8 cellular contexts compared by ENCODE assay signal in the genomic region with DNA sequence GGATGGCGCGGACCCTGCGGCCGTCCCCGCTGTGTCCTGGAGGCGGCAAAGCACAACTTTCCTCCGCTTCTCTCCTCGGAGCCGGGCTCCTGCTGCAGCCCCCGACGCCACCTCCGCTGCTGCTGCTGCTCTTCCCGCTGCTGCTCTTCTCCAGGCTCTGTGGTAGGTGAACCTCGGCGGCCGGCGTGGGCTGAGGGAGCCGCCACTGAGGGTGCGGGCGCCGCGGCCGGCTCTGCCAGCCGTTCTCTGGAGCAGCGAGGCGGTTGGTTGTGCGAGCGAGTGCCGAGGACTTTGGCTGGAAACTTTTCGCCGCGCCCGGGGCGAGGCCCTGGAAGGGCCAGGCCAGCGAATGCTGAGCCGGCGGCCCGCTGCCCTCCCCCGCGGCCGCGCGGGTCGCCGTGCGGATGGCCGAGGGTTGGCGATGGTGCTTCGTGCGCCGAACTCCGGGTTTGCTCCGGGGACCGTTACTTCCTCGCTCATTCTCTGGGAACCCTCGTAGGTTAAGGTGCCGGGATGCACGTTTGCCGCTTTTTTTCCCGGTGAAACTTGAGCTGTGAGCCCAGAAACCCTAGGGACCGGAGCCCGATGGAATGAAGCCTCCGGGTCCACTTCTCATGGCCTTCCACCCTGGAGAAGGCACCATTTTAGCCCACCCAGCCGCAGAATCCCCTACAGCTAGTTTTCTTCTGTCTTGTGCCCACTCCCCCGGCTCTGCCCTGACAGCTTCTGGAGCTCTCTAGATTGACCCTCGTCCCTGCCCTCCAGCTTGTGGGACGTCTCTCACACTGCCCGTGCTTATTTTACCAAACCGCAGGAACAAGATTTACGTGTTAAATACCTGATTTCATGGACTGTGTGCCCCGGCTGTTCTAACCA. TPM values are rescaled to one million over a fixed set of nuclear protein-coding genes. Genes with fewer than 3 reads are reported as not detected.
DNase-seq lines count a peak whose midpoint lies in the region; ATAC-seq and TF ChIP-seq lines count a peak whose summit lies in the region.

No MANE protein-coding gene starts in this region.

- H4K20me1 ChIP-seq in GM23338 (replicated peaks; ENCODE audit: insufficient read depth) (peaks cover 5% of the 10 kb centered on the region), hepatocyte (ENCODE audit: insufficient read depth, poor library complexity, severe bottlenecking) (peaks cover 28% of the 10 kb centered on the region)

- H3K36me3 Mint-ChIP-seq in GM23338 (ENCODE audit: low read depth): peaks cover 6% of the 10 kb centered on the region; the same call in 1 of the 3 replicates
- no peaks in the 10 kb centered on the region for H3K36me3 Mint-ChIP-seq in activated naive CD8-positive, alpha-beta T cell treated with anti-CD3 and anti-CD28 coated beads for 36 hours

- H3K36me3 ChIP-seq in GM23338 (ENCODE audit: insufficient read depth) (no peaks in the 10 kb centered on the region), hepatocyte (replicated peaks; ENCODE audit: insufficient read depth, low read depth) (no peaks in the 10 kb centered on the region)

- H3K4me1 ChIP-seq in GM23338 (ENCODE audit: insufficient read depth) (peaks cover 27% of the 10 kb centered on the region), hepatocyte (ENCODE audit: insufficient read depth) (peaks cover 9% of the 10 kb centered on the region)

- H3K27ac ChIP-seq in GM23338 (ENCODE audit: low read depth): no peak overlapping the region
- peak overlapping the region; percentile 94 for H3K27ac ChIP-seq in hepatocyte

- H3K27ac Mint-ChIP-seq in GM23338: peak overlapping the region; percentile 35; the same call in 1 of the 2 replicates
- H3K27ac Mint-ChIP-seq in activated naive CD8-positive, alpha-beta T cell treated with anti-CD3 and anti-CD28 coated beads for 36 hours: no peak overlapping the region

- H3K9me3 Mint-ChIP-seq in GM23338: no peaks in the 10 kb centered on the region; the same call in 2 of the 3 replicates
- H3K9me3 Mint-ChIP-seq in activated naive CD8-positive, alpha-beta T cell treated with anti-CD3 and anti-CD28 coated beads for 36 hours: no peaks in the 10 kb centered on the region

- TF ChIP-seq CTCF in GM23338 (conservative IDR thresholded peaks at IDR 0.05; ENCODE audit: low read depth in 2 of 2) (no peak), hepatocyte (IDR thresholded peaks at IDR 0.05; ENCODE audit: poor library complexity) (no peak), GM13977 (IDR thresholded peaks at IDR 0.05; ENCODE audit: extremely low read depth, insufficient read depth, missing control alignments) (no peak)

- H3K4me3 ChIP-seq in GM23338 (peak overlapping the region; percentile 94), hepatocyte (peak overlapping the region; percentile 92)

- H3K79me2 ChIP-seq in GM23338 (replicated peaks; ENCODE audit: insufficient read depth) (peaks cover 65% of the 10 kb centered on the region), hepatocyte (peaks cover 60% of the 10 kb centered on the region)

- ATAC-seq in GM23338: peak; percentile 22

- H2AFZ ChIP-seq in GM23338: peak overlapping the region; percentile 86
- H2AFZ ChIP-seq in hepatocyte: peak overlapping the region; percentile 52

- peaks cover 31% of the 10 kb centered on the region for H3K4me1 Mint-ChIP-seq in GM23338
- H3K4me1 Mint-ChIP-seq in activated naive CD8-positive, alpha-beta T cell treated with anti-CD3 and anti-CD28 coated beads for 36 hours: peaks cover 21% of the 10 kb centered on the region

- peak overlapping the region; percentile 99 for H3K4me3 Mint-ChIP-seq in GM23338
- H3K4me3 Mint-ChIP-seq in activated naive CD8-positive, alpha-beta T cell treated with anti-CD3 and anti-CD28 coated beads for 36 hours: peak overlapping the region; percentile 81

- no peaks in the 10 kb centered on the region for H3K9me3 ChIP-seq in hepatocyte (ENCODE audit: low read depth)

- DNase-seq in DMS 273 treated with DMSO at 0.1 percent for 48 hours (lab: John Stamatoyannopoulos, UW) (peak; percentile 20), GM23338 (ENCODE audit: low spot score) (peak; percentile 77), NCI-H146 (lab: John Stamatoyannopoulos, UW) (peak; percentile 66), hepatocyte (ENCODE audit: low spot score) (peak; percentile 65), putamen (ENCODE audit: low spot score) (peak; percentile 33), GDM1 (lab: John Stamatoyannopoulos, UW) (no peak), GM13977 (ENCODE audit: low spot score) (no peak)
- peak; percentile 36 for DNase-seq in activated naive CD8-positive, alpha-beta T cell treated with anti-CD3 and anti-CD28 coated beads for 36 hours

- H3K27me3 Mint-ChIP-seq in GM23338 (ENCODE audit: insufficient read depth, low read depth, poor library complexity): peaks cover 2% of the 10 kb centered on the region
- H3K27me3 Mint-ChIP-seq in activated naive CD8-positive, alpha-beta T cell treated with anti-CD3 and anti-CD28 coated beads for 36 hours: peaks cover 50% of the 10 kb centered on the region

- H3F3A ChIP-seq in GM23338 (replicated peaks; ENCODE audit: low read depth): no peaks in the 10 kb centered on the region

- H3K4me2 ChIP-seq in GM23338: peak overlapping the region; percentile 98
- H3K4me2 ChIP-seq in hepatocyte: peak overlapping the region; percentile 87

- in situ Hi-C loops in GM13977 (cut with MboI; ENCODE audit: low pct_unique_long_range_greater_than_20kb, low sequenced_read_pairs, unreplicated experiment): no loop called here

- H3K27me3 ChIP-seq in GM23338 (ENCODE audit: insufficient read depth) (no peaks in the 10 kb centered on the region), hepatocyte (no peaks in the 10 kb centered on the region)

- WGBS in hepatocyte (ENCODE audit: low lambda C conversion rate, missing lambda C conversion rate): under 1% methylated on average over 62 of the region's 71 CpGs

- H3K9me2 ChIP-seq in GM23338 (ENCODE audit: insufficient read depth) (no peaks in the 10 kb centered on the region), hepatocyte (replicated peaks; ENCODE audit: insufficient read depth) (no peaks in the 10 kb centered on the region)

TF ChIP-seq in GM23338, 12 proteins besides CTCF, POLR2A, EP300 and RAD21:
- TF ChIP-seq NANOG (IDR thresholded peaks at IDR 0.05; ENCODE audit: borderline replicate concordance) (no peak), JUNB (IDR thresholded peaks at IDR 0.05; ENCODE audit: unreplicated experiment) (no peak), EZH2 (IDR thresholded peaks at IDR 0.05; ENCODE audit: low read depth, unreplicated experiment) (no peak), EZH2phosphoT487 (IDR thresholded peaks at IDR 0.05; ENCODE audit: unreplicated experiment) (no peak), ETS1 (IDR thresholded peaks at IDR 0.05) (no peak)

RNA-seq across cellular contexts. Expression of gene NECTIN3, which starts 0.6 kb away (rescaled TPM):
- 48.2 TPM in 2 replicates for total RNA-seq in GM23338 (2014; rRNA removed; shearing (Covaris generic))
- 16.0 and 16.2 TPM in 2 replicates for polyA plus RNA-seq in GM23338 (2016; fragmentation: Nextera tagmentation; extraction: Ambion mirVana)
- total RNA-seq in activated naive CD8-positive, alpha-beta T cell treated with anti-CD3 and anti-CD28 coated beads for 36 hours: 1 to 10 TPM; 2.4 to 2.7 TPM
- 64.9 and 88.6 TPM in 2 replicates for total RNA-seq in hepatocyte
- polyA plus RNA-seq in hepatocyte: 15.7 and 18.9 TPM in 2 replicates

Comparison
In these comparisons a context has a peak if more than half of its experiments do, and no peak if none do; other contexts are left out.
1. DNase-seq: peak in DMS 273 treated with DMSO at 0.1 percent for 48 hours (single experiment), GM23338 (single experiment), NCI-H146 (single experiment), activated naive CD8-positive, alpha-beta T cell treated with anti-CD3 and anti-CD28 coated beads for 36 hours (single experiment), hepatocyte (single experiment) and putamen (single experiment); none in GDM1 (single experiment) and GM13977 (single experiment).
2. RNA of gene NECTIN3, which starts 0.6 kb away (total RNA-seq): 64.9 to 88.6 TPM in hepatocyte and 48.2 TPM in GM23338; 2.4 to 2.7 TPM in activated naive CD8-positive, alpha-beta T cell treated with anti-CD3 and anti-CD28 coated beads for 36 hours; every median in the first group is over 10 times any median in the second.